In genomic region chr18:35582310-35582682, GRCh38 we compare ENCODE assay signal across 8 cellular contexts. TPM values are rescaled to one million over a fixed set of nuclear protein-coding genes. Genes with fewer than 3 reads are reported as not detected.
A peak's percentile ranks its signal among the peaks of the same experiment; 100 is the strongest.
DNase-seq lines count a peak whose midpoint lies in the region; ATAC-seq and TF ChIP-seq lines count a peak whose summit lies in the region.

No MANE protein-coding gene starts in this region.

- H3K9ac ChIP-seq in Karpas-422 (ENCODE audit: low read length), result peak overlapping the region; percentile 94
- peak overlapping the region; percentile 66 to 75 for H3K9ac ChIP-seq in colonic mucosa (ENCODE audit: low read depth in 2 of 2, low read length in 2 of 2)

- DNase-seq in CD14-positive monocyte (ENCODE audit: low spot score) (no peak), Karpas-422 (peak; percentile 77), colonic mucosa (no peak), nucleus accumbens (lab: John Stamatoyannopoulos, UW) (no peak), hippocampal formation (lab: John Stamatoyannopoulos, UW) (no peak)
- DNase-seq in naive thymus-derived CD8-positive, alpha-beta T cell, result peak in 1 of 10 donors; percentile 5

- peaks cover 0 to 1% (median 1%) of the 10 kb centered on the region in 3 donors for H3K27me3 Mint-ChIP-seq in CD14-positive monocyte (ENCODE audit: low read depth in 3 of 3)
- H3K27me3 Mint-ChIP-seq in naive thymus-derived CD8-positive, alpha-beta T cell, result peaks cover 0 to 10% (median 4%) of the 10 kb centered on the region in 5 donors

- peak overlapping the region in 4 of 7 donors; percentile 30 to 89 (median 64) for H3K27ac Mint-ChIP-seq in CD14-positive monocyte
- peak overlapping the region in 9 of 10 donors; percentile 62 to 94 (median 87) for H3K27ac Mint-ChIP-seq in naive thymus-derived CD8-positive, alpha-beta T cell

- TF ChIP-seq CTCF in CD14-positive monocyte (IDR thresholded peaks at IDR 0.05) (no peak), colonic mucosa (IDR thresholded peaks at IDR 0.05) (no peak)

- peaks cover 2 to 10% of the 10 kb centered on the region in 2 donors for H3K36me3 Mint-ChIP-seq in CD14-positive monocyte
- no peaks in the 10 kb centered on the region for H3K36me3 Mint-ChIP-seq in naive thymus-derived CD8-positive, alpha-beta T cell

- H2AFZ ChIP-seq in Karpas-422 (ENCODE audit: low read length), result no peak overlapping the region

- H3K27me3 ChIP-seq in Karpas-422 (ENCODE audit: low read length), result no peaks in the 10 kb centered on the region
- H3K27me3 ChIP-seq in colonic mucosa, result no peaks in the 10 kb centered on the region

- H3K27ac ChIP-seq in Karpas-422 (ENCODE audit: low read length) (peak overlapping the region; percentile 93), colonic mucosa (peak overlapping the region; percentile 49)

- no peak for ATAC-seq in naive thymus-derived CD8-positive, alpha-beta T cell
- ATAC-seq in HG02623 (IDR thresholded peaks at IDR 0.05; ENCODE audit: unreplicated experiment) (no peak), GM18517 (IDR thresholded peaks at IDR 0.05; ENCODE audit: unreplicated experiment) (no peak)

- H3K4me3 ChIP-seq in Karpas-422 (ENCODE audit: low read length), result peak overlapping the region; percentile 98
- peak overlapping the region; percentile 71 for H3K4me3 ChIP-seq in colonic mucosa

- no peaks in the 10 kb centered on the region for H3K9me2 ChIP-seq in Karpas-422 (replicated peaks; ENCODE audit: insufficient read depth, low read length)

- H3K4me3 Mint-ChIP-seq in CD14-positive monocyte, result peak overlapping the region; percentile 77 to 84
- H3K4me3 Mint-ChIP-seq in naive thymus-derived CD8-positive, alpha-beta T cell, result peak overlapping the region; percentile 75 to 93 (median 88)

- H3K4me1 Mint-ChIP-seq in CD14-positive monocyte, result peaks cover 32% of the 10 kb centered on the region
- H3K4me1 Mint-ChIP-seq in naive thymus-derived CD8-positive, alpha-beta T cell, result peaks cover 15 to 43% (median 34%) of the 10 kb centered on the region in 4 donors

- peaks cover 3 to 11% (median 4%) of the 10 kb centered on the region in 7 donors for H3K9me3 Mint-ChIP-seq in CD14-positive monocyte
- H3K9me3 Mint-ChIP-seq in naive thymus-derived CD8-positive, alpha-beta T cell, result no peaks in the 10 kb centered on the region

- intact Hi-C loops in CD14-positive monocyte (cut with micrococcal nuclease), result loop anchor here in 1 of 2 donors (5.0 to 10.0 kb wide), 3 partner anchors 35 to 167 kb away; partner anchors contain the start of gene INO80C
- intact Hi-C loops in colonic mucosa (cut with DNase I), result no loop called here

- H3K4me1 ChIP-seq in Karpas-422 (ENCODE audit: low read length) (peaks cover 47% of the 10 kb centered on the region), colonic mucosa (peaks cover 7% of the 10 kb centered on the region)

- peaks cover 55% of the 10 kb centered on the region for H3K79me2 ChIP-seq in Karpas-422 (ENCODE audit: low read length)

- POLR2A ChIA-PET in naive thymus-derived CD8-positive, alpha-beta T cell (lab: Charles Lee), result interaction anchor here (0.7 to 1.5 kb wide), 5 partner anchors 12 to 390 kb away, joined by 3 to 6 read pairs (median 4); partner anchors contain the start of gene RMP24

- H3K9me3 ChIP-seq in Karpas-422 (ENCODE audit: low read length) (no peaks in the 10 kb centered on the region; the same call in 1 of the 2 replicates), colonic mucosa (no peaks in the 10 kb centered on the region)

- H4K20me1 ChIP-seq in Karpas-422 (ENCODE audit: insufficient read depth, low read depth, low read length), result peaks cover 20% of the 10 kb centered on the region; the same call in 1 of the 2 replicates

- H3K36me3 ChIP-seq in Karpas-422 (ENCODE audit: insufficient read depth, low read length), result peaks cover 30% of the 10 kb centered on the region
- H3K36me3 ChIP-seq in colonic mucosa, result no peaks in the 10 kb centered on the region

- H3K4me2 ChIP-seq in Karpas-422 (ENCODE audit: low read depth, low read length, poor library complexity, severe bottlenecking), result peak overlapping the region; percentile 99

RNA-seq across cellular contexts. Expression of gene GALNT1, which starts 0.8 kb away (rescaled TPM):
- 10 to 100 TPM; 22.9 to 58.5 TPM for polyA plus RNA-seq in CD14-positive monocyte
- 172 and 259 TPM in 2 replicates for total RNA-seq in Karpas-422 (2014; rRNA removed; shearing (Covaris generic); ENCODE audit: low replicate concordance)
- 100 to 1,000 TPM; 108 to 140 TPM for total RNA-seq in colonic mucosa
- total RNA-seq in naive thymus-derived CD8-positive, alpha-beta T cell, result 10 to 100 TPM; 39.5 to 42.4 TPM
- polyA plus RNA-seq in naive thymus-derived CD8-positive, alpha-beta T cell, result 10 to 100 TPM; 18.7 to 67.3 (median 43.3) TPM
